22 cellular contexts compared by ENCODE assay signal in the genomic region with DNA sequence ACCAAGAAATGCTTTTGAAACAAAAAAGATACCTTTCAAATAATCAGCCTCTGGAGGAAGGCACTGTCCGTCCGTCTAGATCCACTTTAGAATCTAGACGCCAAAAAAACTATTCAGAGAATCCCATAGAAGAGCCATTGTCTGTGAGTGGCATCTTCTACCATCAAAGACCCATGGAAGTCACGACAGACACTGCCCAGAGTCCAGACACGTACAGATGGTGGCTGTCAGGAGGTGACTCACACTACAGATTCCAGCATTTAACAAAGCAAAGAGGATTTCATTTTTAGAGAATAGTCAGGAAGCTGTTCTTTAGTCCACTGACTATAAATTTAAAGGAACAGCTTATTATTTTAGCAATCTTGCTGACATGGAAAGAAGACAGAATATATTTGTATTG. TPM values are rescaled to one million over a fixed set of nuclear protein-coding genes. Genes with fewer than 3 reads are reported as not detected.
DNase-seq lines count a peak whose midpoint lies in the region; ATAC-seq and TF ChIP-seq lines count a peak whose summit lies in the region.
"Had no signal": no experiment of that assay in that cellular context is flagged by ENCODE, and none has a peak within 500 bp of the region (broad histone marks: within the 10 kb centered on the region; RNA-seq: fewer than 3 reads in every experiment).

No MANE protein-coding gene starts in this region.

- ATAC-seq in IMR-90 (ENCODE audit: low read depth): peak; percentile 32; the same call in 1 of the 2 replicates
- ATAC-seq in HG03354 (IDR thresholded peaks at IDR 0.05; ENCODE audit: poor library complexity, severe bottlenecking, unreplicated experiment): no peak
- no peak for ATAC-seq in HG03196 (IDR thresholded peaks at IDR 0.05; ENCODE audit: unreplicated experiment)
- ATAC-seq: activated naive CD8-positive, alpha-beta T cell treated with anti-CD3 and anti-CD28 coated beads, Interleukin-2, amount 50 U/mL, for 24 hours; activated T-helper 17 cell treated with anti-CD3 and anti-CD28 coated beads, Interleukin-2, amount 50 U/mL, for 72 hours had no signal

- no peak overlapping the region for H2BK5ac ChIP-seq in IMR-90 (ENCODE audit: low read depth, low read length, poor library complexity, severe bottlenecking)

- no peak overlapping the region for H4K8ac ChIP-seq in IMR-90 (ENCODE audit: low read depth in 2 of 2, low read length in 2 of 2)

- H3K14ac ChIP-seq in IMR-90 (replicated peaks; ENCODE audit: low read depth, low read length): no peak overlapping the region

- no peak overlapping the region for H3K18ac ChIP-seq in IMR-90 (ENCODE audit: low read depth, low read length)

- no peaks in the 10 kb centered on the region for H4K20me1 ChIP-seq in IMR-90 (ENCODE audit: insufficient read depth, low read length)

- POLR2A ChIA-PET in IMR-90 (lab: Charles Lee; ENCODE audit: unreplicated experiment): no interaction called here

- no peak overlapping the region for H3K56ac ChIP-seq in IMR-90 (ENCODE audit: extremely low read depth, insufficient read depth, low read length)

- no peaks in the 10 kb centered on the region for H3K36me3 ChIP-seq in IMR-90 (ENCODE audit: control insufficient read depth, insufficient read depth, low read length)
- H3K36me3 ChIP-seq: cardiac muscle cell, right atrium auricular region had no signal

- dilution Hi-C loops in IMR-90 (cut with HindIII; ENCODE audit: low sequenced_read_pairs, unreplicated experiment): no loop called here

- H3K9me3 ChIP-seq in IMR-90 (ENCODE audit: control insufficient read depth, insufficient read depth, low read length): no peaks in the 10 kb centered on the region
- H3K9me3 ChIP-seq: right atrium auricular region, tibial artery had no signal

- no peak overlapping the region for H3K4me2 ChIP-seq in IMR-90 (ENCODE audit: low read depth, low read length)
- H3K4me2 ChIP-seq: hepatocyte had no signal

- H2BK20ac ChIP-seq in IMR-90 (ENCODE audit: low read depth, low read length): no peak overlapping the region

- no peaks in the 10 kb centered on the region for H3K9me1 ChIP-seq in IMR-90 (ENCODE audit: insufficient read depth, low read length)

- no peaks in the 10 kb centered on the region for H3K27me3 ChIP-seq in IMR-90 (ENCODE audit: control insufficient read depth, insufficient read depth, low read length)
- H3K27me3 ChIP-seq: cardiac muscle cell, hepatocyte, right atrium auricular region, tibial artery had no signal

- no peak overlapping the region for H3K23ac ChIP-seq in IMR-90 (ENCODE audit: low read depth, low read length)

- no peak for TF ChIP-seq CTCF in IMR-90 (conservative IDR thresholded peaks at IDR 0.05; ENCODE audit: low read depth, low read length)

- H2AK5ac ChIP-seq in IMR-90 (ENCODE audit: low read depth, low read length): no peak overlapping the region

- H3K79me1 ChIP-seq in IMR-90 (ENCODE audit: low read depth in 1 of 2, low read length in 2 of 2): no peaks in the 10 kb centered on the region

- H3K27ac ChIP-seq in IMR-90 (ENCODE audit: insufficient read depth, low read length): no peak overlapping the region
- H3K27ac ChIP-seq: cardiac muscle cell, hepatocyte, right atrium auricular region, tibial artery had no signal

- H3K9ac ChIP-seq in IMR-90 (ENCODE audit: low read depth, low read length): no peak overlapping the region

- H2AK9ac ChIP-seq in IMR-90 (replicated peaks; ENCODE audit: low read depth, low read length, poor library complexity): no peak overlapping the region

- no TSS peak for BruUV-seq in IMR-90 (replicated peaks; lab: Mats Ljungman, UMichigan)

- no peak overlapping the region for H2BK15ac ChIP-seq in IMR-90 (ENCODE audit: low read depth, low read length)

- H2BK120ac ChIP-seq in IMR-90 (ENCODE audit: low read depth, low read length): no peak overlapping the region

- TF ChIP-seq POLR2A in IMR-90 (IDR thresholded peaks at IDR 0.05; ENCODE audit: low read depth, low read length): no peak

- intact Hi-C loops in IMR-90 (cut with micrococcal nuclease): no loop called here

- no peak overlapping the region for H3K4ac ChIP-seq in IMR-90 (ENCODE audit: low read depth, low read length)

- DNase-seq in AG08395 (ENCODE audit: low spot score) (peak; percentile 57), IMR-90 (peak; percentile 18), cerebellum (ENCODE audit: low spot score) (peak; percentile 9), lung microvascular endothelial cell (ENCODE audit: low read depth in 2 of 2) (peak; percentile 50 to 64), DMS79 treated with DMSO at 0.1 percent for 48 hours (lab: John Stamatoyannopoulos, UW) (no peak), NOMO-1 (lab: John Stamatoyannopoulos, UW; ENCODE audit: unreplicated experiment in 2 of 2) (no peak)
- DNase-seq: activated naive CD8-positive, alpha-beta T cell treated with anti-CD3 and anti-CD28 coated beads, Interleukin-2, amount 50 U/mL, for 24 hours; CD4-positive, alpha-beta T cell; effector CD8-positive, alpha-beta T cell; H9; NCI-H1930; NCI-H446 treated with DMSO at 0.1 percent for 48 hours; stimulated activated naive CD4-positive, alpha-beta T cell; tibial artery had no signal

- no peak overlapping the region for H4K91ac ChIP-seq in IMR-90 (ENCODE audit: insufficient read depth, low read depth, low read length)

- no peak overlapping the region for H2AFZ ChIP-seq in IMR-90 (replicated peaks; ENCODE audit: low read length, poor library complexity)
- H2AFZ ChIP-seq: hepatocyte had no signal

- H4K5ac ChIP-seq in IMR-90 (ENCODE audit: low read depth, low read length): no peak overlapping the region

- no peak for TF ChIP-seq RAD21 in IMR-90 (IDR thresholded peaks at IDR 0.05; ENCODE audit: low read length)

- CTCF ChIA-PET in IMR-90 (lab: Yijun Ruan, JAX): interaction anchor here (0.8 kb wide), 1 partner anchor 10 kb away, joined by 4 read pairs; no protein-coding TSS in a partner anchor

- no peaks in the 10 kb centered on the region for H3K4me1 ChIP-seq in IMR-90 (ENCODE audit: control insufficient read depth, insufficient read depth, low read length)
- H3K4me1 ChIP-seq: right atrium auricular region, tibial artery had no signal

- no peak overlapping the region for H3K4me3 ChIP-seq in IMR-90 (ENCODE audit: insufficient read depth, low read depth, low read length)
- H3K4me3 ChIP-seq: cardiac muscle cell, hepatocyte, right atrium auricular region, tibial artery had no signal

- in situ Hi-C loops in IMR-90 (cut with MboI; ENCODE audit: low sequenced_read_pairs): no loop called here

- 73% methylated on average over 3 of the region's 5 CpGs; no CpG with 5 or more reads in 1 of the 2 experiments for WGBS in IMR-90 (ENCODE audit: extremely low coverage in 2 of 2, insufficient read length in 1 of 2), 2 experiments

TF ChIP-seq in IMR-90, 13 proteins besides CTCF, POLR2A, EP300 and RAD21:
- TF ChIP-seq, protein P1, sequence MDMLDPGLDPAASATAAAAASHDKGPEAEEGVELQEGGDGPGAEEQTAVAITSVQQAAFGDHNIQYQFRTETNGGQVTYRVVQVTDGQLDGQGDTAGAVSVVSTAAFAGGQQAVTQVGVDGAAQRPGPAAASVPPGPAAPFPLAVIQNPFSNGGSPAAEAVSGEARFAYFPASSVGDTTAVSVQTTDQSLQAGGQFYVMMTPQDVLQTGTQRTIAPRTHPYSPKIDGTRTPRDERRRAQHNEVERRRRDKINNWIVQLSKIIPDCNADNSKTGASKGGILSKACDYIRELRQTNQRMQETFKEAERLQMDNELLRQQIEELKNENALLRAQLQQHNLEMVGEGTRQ (IDR thresholded peaks at IDR 0.05; ENCODE audit: low read depth, low read length): no peak
- TF ChIP-seq FOS (IDR thresholded peaks at IDR 0.05; ENCODE audit: low read depth, low read length) (no peak), RCOR1 (IDR thresholded peaks at IDR 0.05; ENCODE audit: insufficient replicate concordance, low read length) (no peak), BHLHE40 (IDR thresholded peaks at IDR 0.05; ENCODE audit: low read depth, low read length) (no peak), MXI1 (IDR thresholded peaks at IDR 0.05; ENCODE audit: borderline replicate concordance, low read depth, low read length) (no peak), NFE2L2 (IDR thresholded peaks at IDR 0.05; ENCODE audit: low read depth, low read length) (no peak), CEBPB (IDR thresholded peaks at IDR 0.05; ENCODE audit: low read depth, low read length) (no peak), RFX5 (IDR thresholded peaks at IDR 0.05; ENCODE audit: low read depth, low read length) (no peak), MAFK (IDR thresholded peaks at IDR 0.05; ENCODE audit: low read depth, low read length) (no peak), SMC3 (IDR thresholded peaks at IDR 0.05; ENCODE audit: low read depth, low read length) (no peak), CHD1 (IDR thresholded peaks at IDR 0.05; ENCODE audit: low read depth, low read length) (no peak), MAZ (IDR thresholded peaks at IDR 0.05; ENCODE audit: borderline replicate concordance, low read depth, low read length) (no peak)
- TF ChIP-seq, protein P2, sequence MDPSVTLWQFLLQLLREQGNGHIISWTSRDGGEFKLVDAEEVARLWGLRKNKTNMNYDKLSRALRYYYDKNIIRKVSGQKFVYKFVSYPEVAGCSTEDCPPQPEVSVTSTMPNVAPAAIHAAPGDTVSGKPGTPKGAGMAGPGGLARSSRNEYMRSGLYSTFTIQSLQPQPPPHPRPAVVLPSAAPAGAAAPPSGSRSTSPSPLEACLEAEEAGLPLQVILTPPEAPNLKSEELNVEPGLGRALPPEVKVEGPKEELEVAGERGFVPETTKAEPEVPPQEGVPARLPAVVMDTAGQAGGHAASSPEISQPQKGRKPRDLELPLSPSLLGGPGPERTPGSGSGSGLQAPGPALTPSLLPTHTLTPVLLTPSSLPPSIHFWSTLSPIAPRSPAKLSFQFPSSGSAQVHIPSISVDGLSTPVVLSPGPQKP (IDR thresholded peaks at IDR 0.05; ENCODE audit: borderline replicate concordance, low read depth, low read length): no peak

RNA-seq across cellular contexts. Expression of gene C1QL3, which starts 11.7 kb away (rescaled TPM):
- total RNA-seq in IMR-90 (2012; rRNA removed) (not detected in 2 replicates), cerebellum (5.2 TPM), lung microvascular endothelial cell (0.65 TPM in 1 of 2 replicates, not detected in the other)
- polyA plus RNA-seq in IMR-90 (2012; rRNA removed): not detected in 2 replicates
- not detected in 2 replicates for polyA plus RNA-seq in IMR-90 (2012; cell fraction: cytosol; rRNA removed)
- not detected in 2 replicates for polyA plus RNA-seq in IMR-90 (2012; cell fraction: nucleus; rRNA removed; ENCODE audit: low replicate concordance)
- total RNA-seq: cardiac muscle cell; CD4-positive, alpha-beta T cell; omental fat pad; right atrium auricular region had no signal
- polyA plus RNA-seq: cardiac muscle cell, keratinocyte had no signal

Comparison
In these comparisons a context has a peak if more than half of its experiments do, and no peak if none do; other contexts are left out.
1. DNase-seq: peak in AG08395 (single experiment), IMR-90 (single experiment), cerebellum (single experiment) and lung microvascular endothelial cell (2 of 2); none in DMS79 treated with DMSO at 0.1 percent for 48 hours (single experiment) and NOMO-1 (0 of 2).